ENCODE assay signal across 13 cellular contexts in genomic region chr2:11515441-11516071, GRCh38.
"Had no signal": no experiment of that assay in that cellular context is flagged by ENCODE, and none has a peak within 500 bp of the region (broad histone marks: within the 10 kb centered on the region; RNA-seq: fewer than 3 reads in every experiment).

No MANE protein-coding gene starts in this region.

- H3K27me3 ChIP-seq: colonic mucosa had no signal

- H3K4me1 ChIP-seq: colonic mucosa, psoas muscle had no signal

- H3K36me3 ChIP-seq: colonic mucosa had no signal

- ATAC-seq: naive thymus-derived CD4-positive, alpha-beta T cell; psoas muscle; T-helper 17 cell had no signal

- H3K4me3 ChIP-seq: colonic mucosa, psoas muscle had no signal

- H3K9me3 ChIP-seq: colonic mucosa, psoas muscle had no signal

- DNase-seq: activated CD4-positive, alpha-beta T cell treated with anti-CD3 and anti-CD28 coated beads, Interleukin-2, amount 50 U/mL, for 1 hour; activated CD4-positive, CD25-positive, alpha-beta regulatory T cell; activated naive CD4-positive, alpha-beta T cell treated with anti-CD3 and anti-CD28 coated beads, Interleukin-2, amount 10 ng/mL, durations not matched to agents 7 days and 5 days; caudate nucleus; colonic mucosa; effector CD8-positive, alpha-beta T cell; hippocampal formation; naive thymus-derived CD4-positive, alpha-beta T cell; psoas muscle; stimulated activated CD4-positive, alpha-beta T cell treated with anti-CD3 and anti-CD28 coated beads, Interleukin-4, amount 100 ng/mL, for 1 hour; stimulated activated CD8-positive, alpha-beta memory T cell treated with anti-CD3 and anti-CD28 coated beads, Interleukin-4, amount 100 ng/mL, for 48 hours; T-helper 17 cell had no signal

- H3K27ac ChIP-seq: colonic mucosa, epithelial cell of prostate, psoas muscle had no signal
